Comparison of ENCODE assay signal across 7 cellular contexts in genomic region chr1:110495926-110496600, GRCh38. TPM values are rescaled to one million over a fixed set of nuclear protein-coding genes. Genes with fewer than 3 reads are reported as not detected.
DNase-seq lines count a peak whose midpoint lies in the region; ATAC-seq and TF ChIP-seq lines count a peak whose summit lies in the region.

No MANE protein-coding gene starts in this region.

- in situ Hi-C loops in GM13976 (cut with MboI; ENCODE audit: low sequenced_read_pairs, unreplicated experiment): no loop called here

- H3K4me1 ChIP-seq in SJSA1 (replicated peaks): no peaks in the 10 kb centered on the region
- H3K4me1 ChIP-seq in upper lobe of right lung: no peaks in the 10 kb centered on the region

- H3K9me3 ChIP-seq in SJSA1 (replicated peaks) (no peaks in the 10 kb centered on the region), upper lobe of right lung (no peaks in the 10 kb centered on the region)

- peak; percentile 87 for TF ChIP-seq CTCF in GM13976 (IDR thresholded peaks at IDR 0.05; ENCODE audit: borderline replicate concordance, control extremely low read depth, extremely low read depth, insufficient read depth, missing control alignments)
- TF ChIP-seq CTCF in upper lobe of right lung (IDR thresholded peaks at IDR 0.05): peak; percentile 94

- peak; percentile 89 for ATAC-seq in upper lobe of right lung

- DNase-seq in GM13976 (ENCODE audit: low spot score): peak; percentile 83
- peak; percentile 45 for DNase-seq in NCI-H1048 (lab: John Stamatoyannopoulos, UW)
- DNase-seq in SJSA1 (ENCODE audit: low read depth in 1 of 2, low spot score in 2 of 2): peak; percentile 55 to 74
- peak; percentile 89 for DNase-seq in activated effector memory CD4-positive, alpha-beta T cell treated with anti-CD3 and anti-CD28 coated beads, Interleukin-2, amount 50 U/mL, for 16 hours
- peak; percentile 73 for DNase-seq in globus pallidus (ENCODE audit: low spot score)
- DNase-seq in posterior cingulate gyrus: peak in 9 of 10 donors; percentile 55 to 96 (median 83)
- no peak for DNase-seq in upper lobe of right lung

- H3K36me3 ChIP-seq in SJSA1 (no peaks in the 10 kb centered on the region), upper lobe of right lung (no peaks in the 10 kb centered on the region)

- no peak overlapping the region for H3K27ac ChIP-seq in SJSA1
- no peak overlapping the region for H3K27ac ChIP-seq in upper lobe of right lung

- intact Hi-C loops in posterior cingulate gyrus (cut with DNase I) (loop anchor here (5.0 kb wide), 1 partner anchor 289 kb away; no protein-coding TSS in a partner anchor), upper lobe of right lung (cut with DNase I) (no loop called here)

- peaks cover 2% of the 10 kb centered on the region; the same call in 1 of the 2 replicates for H3K27me3 ChIP-seq in SJSA1 (replicated peaks)
- no peaks in the 10 kb centered on the region for H3K27me3 ChIP-seq in upper lobe of right lung

- no peak overlapping the region for H3K4me3 ChIP-seq in SJSA1
- no peak overlapping the region for H3K4me3 ChIP-seq in upper lobe of right lung

RNA-seq across cellular contexts. Expression of gene KCNA10, which starts 22.9 kb away (rescaled TPM):
- not detected in 2 replicates for total RNA-seq in SJSA1 (2014; rRNA removed; shearing (Covaris generic))
- total RNA-seq in upper lobe of right lung: not detected

RNA-seq across cellular contexts. Expression of gene PROK1, which starts 45.1 kb away (rescaled TPM):
- total RNA-seq in SJSA1 (2014; rRNA removed; shearing (Covaris generic)): not detected in 2 replicates
- total RNA-seq in upper lobe of right lung: 0.41 TPM
